Comparison of ENCODE assay signal across 8 cellular contexts in the genomic region with DNA sequence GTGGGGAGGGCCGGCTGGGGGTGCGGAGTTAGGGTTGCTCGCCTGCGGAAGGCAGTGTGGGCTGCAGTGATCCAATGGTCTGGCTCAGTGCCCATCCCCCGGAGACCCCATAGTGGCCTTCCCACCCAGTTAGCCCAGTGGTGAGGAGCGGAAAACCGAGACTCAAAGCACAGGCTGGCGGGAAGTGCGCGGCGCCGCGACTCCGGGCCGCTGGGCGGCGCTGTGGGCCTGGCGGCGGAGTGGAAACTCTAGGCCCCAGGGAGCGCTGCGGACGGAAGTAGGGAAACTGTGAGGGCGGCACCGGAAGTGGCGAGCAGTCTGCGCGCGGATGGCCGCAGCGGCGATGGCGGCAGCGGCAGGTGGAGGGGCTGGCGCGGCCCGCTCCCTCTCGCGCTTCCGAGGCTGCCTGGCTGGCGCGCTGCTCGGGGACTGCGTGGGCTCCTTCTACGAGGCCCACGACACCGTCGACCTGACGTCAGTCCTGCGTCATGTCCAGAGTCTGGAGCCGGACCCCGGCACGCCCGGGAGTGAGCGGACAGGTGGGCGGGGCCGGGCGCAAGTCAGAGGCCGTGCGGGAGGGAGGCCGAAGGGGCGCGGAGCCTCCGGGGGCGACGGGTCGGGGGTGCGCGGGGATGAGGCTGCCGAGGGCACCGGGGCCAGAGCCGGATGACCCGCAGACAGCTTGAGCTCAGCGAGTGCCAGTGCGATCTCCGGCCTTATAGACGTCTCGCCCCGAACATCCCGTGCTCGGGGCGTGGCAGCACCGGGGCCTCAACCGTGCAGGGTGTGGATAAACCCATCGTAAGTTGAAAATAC. TPM values are rescaled to one million over a fixed set of nuclear protein-coding genes. Genes with fewer than 3 reads are reported as not detected.
DNase-seq lines count a peak whose midpoint lies in the region; ATAC-seq and TF ChIP-seq lines count a peak whose summit lies in the region.

A gene with protein sequence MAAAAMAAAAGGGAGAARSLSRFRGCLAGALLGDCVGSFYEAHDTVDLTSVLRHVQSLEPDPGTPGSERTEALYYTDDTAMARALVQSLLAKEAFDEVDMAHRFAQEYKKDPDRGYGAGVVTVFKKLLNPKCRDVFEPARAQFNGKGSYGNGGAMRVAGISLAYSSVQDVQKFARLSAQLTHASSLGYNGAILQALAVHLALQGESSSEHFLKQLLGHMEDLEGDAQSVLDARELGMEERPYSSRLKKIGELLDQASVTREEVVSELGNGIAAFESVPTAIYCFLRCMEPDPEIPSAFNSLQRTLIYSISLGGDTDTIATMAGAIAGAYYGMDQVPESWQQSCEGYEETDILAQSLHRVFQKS (plus strand): TSS at position 316 of the 816 bp plus-strand sequence. CDS start 13 bp downstream, at position 329.

- H3K4me1 ChIP-seq in ES-I3 (ENCODE audit: insufficient read depth, low read length) (no peaks in the 10 kb centered on the region), RWPE2 (ENCODE audit: insufficient read depth, poor library complexity, severe bottlenecking) (no peaks in the 10 kb centered on the region)

- intact Hi-C loops in activated T-helper 2 cell treated with anti-CD3 and anti-CD28 coated beads, Interferon-gamma antibody, Interleukin-2, Interleukin-4, amounts not matched to agents 10 μg/mL and 5 μg/mL and 100 μg/mL, durations not matched to agents 14 hours and 24 hours and 36 hours (cut with micrococcal nuclease), result loop anchor here (1.0 kb wide), 2 partner anchors 157 to 205 kb away; a partner anchor contains a TSS

- H3K27me3 ChIP-seq in RWPE2 (ENCODE audit: insufficient read depth, poor library complexity, severe bottlenecking), result no peaks in the 10 kb centered on the region

- peaks cover 3% of the 10 kb centered on the region for H3K27me3 Mint-ChIP-seq in activated T-helper 2 cell treated with anti-CD3 and anti-CD28 coated beads, Interferon-gamma antibody, Interleukin-2, Interleukin-4, amounts not matched to agents 10 μg/mL and 5 μg/mL and 100 μg/mL, durations not matched to agents 14 hours and 24 hours and 36 hours (ENCODE audit: low read depth)
- no peaks in the 10 kb centered on the region for H3K27me3 Mint-ChIP-seq in natural killer cell treated with Interleukin-12 subunit alpha and Interleukin-12 subunit beta and Interleukin-15 and Interleukin-18, amount 100 ng/mL, for 72 hours

- peak; percentile 95 for TF ChIP-seq CTCF in LNCaP clone FGC (IDR thresholded peaks at IDR 0.05; ENCODE audit: control insufficient read depth, extremely low read depth, insufficient read depth)
- TF ChIP-seq CTCF in RWPE2 (IDR thresholded peaks at IDR 0.05; ENCODE audit: poor library complexity, severe bottlenecking), result peak; percentile 98

- ATAC-seq in RWPE2 (ENCODE audit: low read depth), result peak; percentile 83
- ATAC-seq in natural killer cell treated with Interleukin-12 subunit alpha and Interleukin-12 subunit beta and Interleukin-15 and Interleukin-18, amount 100 ng/mL, for 72 hours, result peak; percentile 92 to 93

- H3K4me3 ChIP-seq in LNCaP clone FGC (ENCODE audit: low read depth, low read length), result peak within 1 kb of the TSS; percentile 99
- peak within 1 kb of the TSS; percentile 65 for H3K4me3 ChIP-seq in RWPE2 (ENCODE audit: severe bottlenecking)

- H3K4me1 Mint-ChIP-seq in activated T-helper 2 cell treated with anti-CD3 and anti-CD28 coated beads, Interferon-gamma antibody, Interleukin-2, Interleukin-4, amounts not matched to agents 10 μg/mL and 5 μg/mL and 100 μg/mL, durations not matched to agents 14 hours and 24 hours and 36 hours (ENCODE audit: low read depth), result peaks cover 9% of the 10 kb centered on the region
- peaks cover 12 to 16% of the 10 kb centered on the region in 2 donors for H3K4me1 Mint-ChIP-seq in natural killer cell treated with Interleukin-12 subunit alpha and Interleukin-12 subunit beta and Interleukin-15 and Interleukin-18, amount 100 ng/mL, for 72 hours (ENCODE audit: low read depth in 2 of 2)

- no peaks in the 10 kb centered on the region for H3K9me3 Mint-ChIP-seq in activated T-helper 2 cell treated with anti-CD3 and anti-CD28 coated beads, Interferon-gamma antibody, Interleukin-2, Interleukin-4, amounts not matched to agents 10 μg/mL and 5 μg/mL and 100 μg/mL, durations not matched to agents 14 hours and 24 hours and 36 hours
- no peaks in the 10 kb centered on the region for H3K9me3 Mint-ChIP-seq in natural killer cell treated with Interleukin-12 subunit alpha and Interleukin-12 subunit beta and Interleukin-15 and Interleukin-18, amount 100 ng/mL, for 72 hours

- H3K36me3 ChIP-seq in ES-I3 (ENCODE audit: insufficient read depth, low read length) (peaks cover 13% of the 10 kb centered on the region), RWPE2 (ENCODE audit: low read depth) (peaks cover 29% of the 10 kb centered on the region)

- H3K9me3 ChIP-seq in ES-I3 (ENCODE audit: control insufficient read depth, insufficient read depth, low read length) (no peaks in the 10 kb centered on the region), RWPE2 (ENCODE audit: severe bottlenecking) (no peaks in the 10 kb centered on the region)

- H3K27ac Mint-ChIP-seq in activated T-helper 2 cell treated with anti-CD3 and anti-CD28 coated beads, Interferon-gamma antibody, Interleukin-2, Interleukin-4, amounts not matched to agents 10 μg/mL and 5 μg/mL and 100 μg/mL, durations not matched to agents 14 hours and 24 hours and 36 hours, result peak within 1 kb of the TSS; percentile 83
- H3K27ac Mint-ChIP-seq in natural killer cell treated with Interleukin-12 subunit alpha and Interleukin-12 subunit beta and Interleukin-15 and Interleukin-18, amount 100 ng/mL, for 72 hours, result peak within 1 kb of the TSS; percentile 85 to 90

- H3K9ac ChIP-seq in ES-I3 (ENCODE audit: low read depth, low read length), result peak within 1 kb of the TSS; percentile 80

- peak within 1 kb of the TSS; percentile 90 for H3K4me3 Mint-ChIP-seq in activated T-helper 2 cell treated with anti-CD3 and anti-CD28 coated beads, Interferon-gamma antibody, Interleukin-2, Interleukin-4, amounts not matched to agents 10 μg/mL and 5 μg/mL and 100 μg/mL, durations not matched to agents 14 hours and 24 hours and 36 hours (ENCODE audit: low read depth)
- H3K4me3 Mint-ChIP-seq in natural killer cell treated with Interleukin-12 subunit alpha and Interleukin-12 subunit beta and Interleukin-15 and Interleukin-18, amount 100 ng/mL, for 72 hours, result peak within 1 kb of the TSS; percentile 97

- peak within 1 kb of the TSS; percentile 50 for H3K27ac ChIP-seq in RWPE2 (ENCODE audit: poor library complexity, severe bottlenecking)

- peaks cover 39% of the 10 kb centered on the region for H3K36me3 Mint-ChIP-seq in activated T-helper 2 cell treated with anti-CD3 and anti-CD28 coated beads, Interferon-gamma antibody, Interleukin-2, Interleukin-4, amounts not matched to agents 10 μg/mL and 5 μg/mL and 100 μg/mL, durations not matched to agents 14 hours and 24 hours and 36 hours (ENCODE audit: low read depth)
- H3K36me3 Mint-ChIP-seq in natural killer cell treated with Interleukin-12 subunit alpha and Interleukin-12 subunit beta and Interleukin-15 and Interleukin-18, amount 100 ng/mL, for 72 hours, result peaks cover 9% of the 10 kb centered on the region

- DNase-seq in H4 (ENCODE audit: low spot score), result peak; percentile 83
- peak; percentile 70 for DNase-seq in LNCaP clone FGC (ENCODE audit: low read depth)
- peak; percentile 87 for DNase-seq in RWPE2 (ENCODE audit: low spot score)
- DNase-seq in activated T-helper 2 cell treated with anti-CD3 and anti-CD28 coated beads, Interferon-gamma antibody, Interleukin-2, Interleukin-4, amounts not matched to agents 10 μg/mL and 5 μg/mL and 100 μg/mL, durations not matched to agents 14 hours and 24 hours and 36 hours (ENCODE audit: low spot score), result peak; percentile 89
- DNase-seq in fibroblast of peridontal ligament (ENCODE audit: extremely low read depth), result peak; percentile 85
- peak; percentile 95 for DNase-seq in natural killer cell treated with Interleukin-12 subunit alpha and Interleukin-12 subunit beta and Interleukin-15 and Interleukin-18, amount 100 ng/mL, for 72 hours (ENCODE audit: low spot score)
- peak; percentile 87 for DNase-seq in stimulated activated naive CD4-positive, alpha-beta T cell treated with Interleukin-2 at 50 U/mL for 16 hours (lab: John Stamatoyannopoulos, UW)

RNA-seq across cellular contexts. Expression of the gene that starts here (rescaled TPM):
- total RNA-seq in H4 (2014; rRNA removed; shearing (Covaris generic)), result 40.8 and 50.8 TPM in 2 replicates
- 33.6 and 35.3 TPM in 2 replicates for total RNA-seq in activated T-helper 2 cell treated with anti-CD3 and anti-CD28 coated beads, Interferon-gamma antibody, Interleukin-2, Interleukin-4, amounts not matched to agents 10 μg/mL and 5 μg/mL and 100 μg/mL, durations not matched to agents 14 hours and 24 hours and 36 hours
- total RNA-seq in natural killer cell treated with Interleukin-12 subunit alpha and Interleukin-12 subunit beta and Interleukin-15 and Interleukin-18, amount 100 ng/mL, for 72 hours, result 10 to 100 TPM; 43.5 to 47.9 TPM

Comparison
In these comparisons a context has a peak if more than half of its experiments do, and no peak if none do; other contexts are left out.
1. Peak in every context shown above with its lines: DNase-seq, ATAC-seq, H3K4me3 ChIP-seq and H3K27ac ChIP-seq.